22 cellular contexts compared by ENCODE assay signal in genomic region chr1:94496076-94496755, GRCh38.
"Had no signal": no experiment of that assay in that cellular context is flagged by ENCODE, and none has a peak within 500 bp of the region (broad histone marks: within the 10 kb centered on the region; RNA-seq: fewer than 3 reads in every experiment).

No MANE protein-coding gene starts in this region.

- FAIRE-seq: RCC 7860 had no signal

- H3K27ac ChIP-seq: SJSA1, SK-N-MC had no signal

- DNase-seq: KBM-7, MV-4-11, NCI-H1048, NCI-H1105, NCI-H1417, NCI-H1436 treated with DMSO at 0.1 percent for 48 hours, NCI-H1694 treated with DMSO at 0.1 percent for 48 hours, NCI-H2029, NCI-H2081 treated with DMSO at 0.1 percent for 48 hours, NCI-H2171, NCI-H226, NCI-H446, NCI-H510A, NCI-H524 treated with DMSO at 0.1 percent for 48 hours, NCI-H69, NCI-H774, Right ventricle myocardium superior, RPMI8226, SIG-M5 had no signal
